In the genomic region with DNA sequence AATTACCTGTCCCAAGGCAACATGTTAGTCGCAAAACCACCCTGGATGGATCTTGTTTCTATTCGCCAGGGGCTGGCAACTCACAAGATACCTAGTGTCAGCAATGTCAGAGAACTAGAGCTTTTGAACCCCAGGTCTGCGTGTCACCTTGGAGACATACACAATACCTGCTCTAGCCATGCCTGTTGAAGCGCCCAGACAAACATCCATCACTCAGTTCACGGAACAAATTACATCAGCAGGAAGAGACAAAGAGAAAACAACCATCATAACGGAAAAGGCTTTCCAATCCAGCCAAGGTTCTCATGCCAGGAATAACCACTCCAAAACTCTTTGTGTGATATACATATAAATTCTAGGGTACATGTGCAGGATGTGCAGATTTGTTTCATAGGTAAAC, we compare ENCODE assay signal across 9 cellular contexts. TPM values are rescaled to one million over a fixed set of nuclear protein-coding genes. Genes with fewer than 3 reads are reported as not detected.
DNase-seq lines count a peak whose midpoint lies in the region; ATAC-seq, FAIRE-seq and TF ChIP-seq lines count a peak whose summit lies in the region.
"Had no signal": no experiment of that assay in that cellular context is flagged by ENCODE, and none has a peak within 500 bp of the region (broad histone marks: within the 10 kb centered on the region; RNA-seq: fewer than 3 reads in every experiment).

No MANE protein-coding gene starts in this region.

- H3K9me3 Mint-ChIP-seq in type B pancreatic cell, result no peaks in the 10 kb centered on the region

- no peak for TF ChIP-seq POLR2A in H54 (IDR thresholded peaks at IDR 0.05; ENCODE audit: low read depth, low read length)

- H3K27ac Mint-ChIP-seq in type B pancreatic cell, result peak overlapping the region; percentile 91

- in situ Hi-C loops in astrocyte of the cerebellum (cut with HindIII; ENCODE audit: low sequenced_read_pairs), result no loop called here

- peaks cover 26% of the 10 kb centered on the region for H3K36me3 Mint-ChIP-seq in type B pancreatic cell

- H3K27me3 Mint-ChIP-seq in type B pancreatic cell, result peaks cover 5% of the 10 kb centered on the region

- intact Hi-C loops in heart right ventricle (cut with DNase I) (loop anchor here in 5 of 10 donors (2.0 to 10.0 kb wide), 4 partner anchors 41 to 479 kb away; a partner anchor contains a TSS), left ventricle myocardium superior (cut with micrococcal nuclease) (no loop called here)

- peak overlapping the region in 9 of 10 donors; percentile 66 to 100 (median 86) for H3K4me3 ChIP-seq in heart right ventricle
- peak overlapping the region; percentile 73 for H3K4me3 ChIP-seq in astrocyte of the cerebellum (ENCODE audit: low read depth, low read length)

- H3K36me3 ChIP-seq in heart right ventricle, result peaks cover 0 to 44% (median 0%) of the 10 kb centered on the region in 9 donors

- ATAC-seq in heart right ventricle, result no peak
- ATAC-seq in left ventricle myocardium superior, result no peak

- H3K9me3 ChIP-seq in heart right ventricle, result no peaks in the 10 kb centered on the region

- DNase-seq in heart right ventricle (no peak), left ventricle myocardium superior (no peak), astrocyte of the cerebellum (ENCODE audit: low read depth) (no peak), left kidney (ENCODE audit: low read depth, low spot score) (peak; percentile 28), type B pancreatic cell (ENCODE audit: extremely low spot score, unreplicated experiment) (no peak), GDM1 (lab: John Stamatoyannopoulos, UW) (no peak), mesenteric fat pad (ENCODE audit: low spot score) (no peak), H54 (ENCODE audit: insufficient read length, low spot score) (no peak)
- DNase-seq: NCI-H1092 had no signal

- WGBS in heart right ventricle, 2 donors, result 52 to 53% methylated on average over 6 of the region's 6 CpGs

- peaks cover 45% of the 10 kb centered on the region for H3K4me1 Mint-ChIP-seq in type B pancreatic cell (ENCODE audit: unreplicated experiment)

- no peaks in the 10 kb centered on the region for H3K27me3 ChIP-seq in heart right ventricle

- FAIRE-seq in H54 (lab: Jason Lieb, UNC), result no peak

- H3K4me1 ChIP-seq in heart right ventricle, result peaks cover 12 to 75% (median 66%) of the 10 kb centered on the region in 9 donors

- TF ChIP-seq CTCF in heart right ventricle (IDR thresholded peaks at IDR 0.05), result no peak
- TF ChIP-seq CTCF in astrocyte of the cerebellum (IDR thresholded peaks at IDR 0.05; ENCODE audit: low read depth, low read length, missing control alignments), result no peak
- TF ChIP-seq CTCF in type B pancreatic cell (conservative IDR thresholded peaks at IDR 0.05), result no peak

- H3K27ac ChIP-seq in heart right ventricle, result peak overlapping the region; percentile 94 to 100 (median 96)

- peak overlapping the region; percentile 94 for H3K4me3 Mint-ChIP-seq in type B pancreatic cell

RNA-seq across cellular contexts. Expression of a gene that starts 2.2 kb away (rescaled TPM):
- total RNA-seq in heart right ventricle (1,000 to 10,000 TPM in 3 of 10 donors, 100 to 1,000 TPM in 7; 676 to 1,261 (median 764) TPM), left ventricle myocardium superior (814 TPM), type B pancreatic cell (ENCODE audit: low replicate concordance) (204 and 292 TPM in 2 replicates), mesenteric fat pad (659 TPM)
- polyA plus RNA-seq in heart right ventricle, result 100 to 1,000 TPM; 120 to 758 TPM

RNA-seq across cellular contexts. Expression of a gene that starts 33.4 kb away (rescaled TPM):
- 1 to 10 TPM in 1 of 10 donors, not detected in 9; 3.0 TPM for total RNA-seq in heart right ventricle
- under 1 TPM in 1 of 2 donors, not detected in 1; 0.17 TPM for polyA plus RNA-seq in heart right ventricle
- total RNA-seq in left ventricle myocardium superior, result not detected
- total RNA-seq in type B pancreatic cell (ENCODE audit: low replicate concordance), result not detected in 2 replicates
- 3.4 TPM for total RNA-seq in mesenteric fat pad

RNA-seq across cellular contexts. Expression of a gene that starts 40.3 kb away (rescaled TPM):
- total RNA-seq in heart right ventricle (10 to 100 TPM; 43.4 to 72.5 (median 59.5) TPM), left ventricle myocardium superior (53.3 TPM), type B pancreatic cell (ENCODE audit: low replicate concordance) (29.3 and 34.5 TPM in 2 replicates), mesenteric fat pad (26.4 TPM)
- polyA plus RNA-seq in heart right ventricle, result 10 to 100 TPM; 21.9 to 31.2 TPM
